14 cellular contexts compared by ENCODE assay signal in genomic region chr19:1156305-1156801, GRCh38. TPM values are rescaled to one million over a fixed set of nuclear protein-coding genes. Genes with fewer than 3 reads are reported as not detected.
A peak's percentile ranks its signal among the peaks of the same experiment; 100 is the strongest.
DNase-seq lines count a peak whose midpoint lies in the region; ATAC-seq and TF ChIP-seq lines count a peak whose summit lies in the region.
"Had no signal": no experiment of that assay in that cellular context is flagged by ENCODE, and none has a peak within 500 bp of the region (broad histone marks: within the 10 kb centered on the region; RNA-seq: fewer than 3 reads in every experiment).

No MANE protein-coding gene starts in this region.

- POLR2A ChIA-PET in CD8-positive, alpha-beta memory T cell (lab: Charles Lee) = no interaction called here

- intact Hi-C loops in sciatic nerve (cut with DNase I) = no loop called here

- peaks cover 36% of the 10 kb centered on the region for H3K36me3 ChIP-seq in RWPE2 (ENCODE audit: low read depth)
- no peaks in the 10 kb centered on the region for H3K36me3 ChIP-seq in CD8-positive, alpha-beta memory T cell (ENCODE audit: insufficient read depth, low read length)

- H3K27ac Mint-ChIP-seq in CD8-positive, alpha-beta memory T cell = no peak overlapping the region
- H3K27ac Mint-ChIP-seq: natural killer cell had no signal

- DNase-seq in AG08395 (ENCODE audit: low spot score) = peak; percentile 73
- DNase-seq in RWPE2 (ENCODE audit: low spot score) = no peak
- DNase-seq in fibroblast of mammary gland (ENCODE audit: low read depth) = peak; percentile 64
- no peak for DNase-seq in sciatic nerve (ENCODE audit: low spot score)
- no peak for DNase-seq in cortex of kidney (lab: John Stamatoyannopoulos, UW)
- DNase-seq in CD8-positive, alpha-beta memory T cell = no peak
- DNase-seq: amniotic stem cell, left cardiac atrium, natural killer cell, NCI-H2107 had no signal

- H3K4me1 ChIP-seq in RWPE2 (ENCODE audit: insufficient read depth, poor library complexity, severe bottlenecking) = peaks cover 14% of the 10 kb centered on the region
- H3K4me1 ChIP-seq in CD8-positive, alpha-beta memory T cell (ENCODE audit: insufficient read depth, low read length) = no peaks in the 10 kb centered on the region
- H3K4me1 ChIP-seq: SJSA1 had no signal

- no peak overlapping the region for H3K4me3 Mint-ChIP-seq in CD8-positive, alpha-beta memory T cell
- H3K4me3 Mint-ChIP-seq: natural killer cell had no signal

- H3K9me3 ChIP-seq in RWPE2 (ENCODE audit: severe bottlenecking) = no peaks in the 10 kb centered on the region
- H3K9me3 ChIP-seq in CD8-positive, alpha-beta memory T cell (ENCODE audit: low read length) = no peaks in the 10 kb centered on the region
- H3K9me3 ChIP-seq: BLaER1, SJSA1 had no signal

- H3K27me3 Mint-ChIP-seq in CD8-positive, alpha-beta memory T cell = no peaks in the 10 kb centered on the region

- peaks cover 0 to 3% (median 0%) of the 10 kb centered on the region in 3 donors for H3K4me1 Mint-ChIP-seq in CD8-positive, alpha-beta memory T cell

- no peak for TF ChIP-seq CTCF in RWPE2 (IDR thresholded peaks at IDR 0.05; ENCODE audit: poor library complexity, severe bottlenecking)
- no peak for TF ChIP-seq CTCF in fibroblast of mammary gland (conservative IDR thresholded peaks at IDR 0.05; ENCODE audit: control insufficient read depth, insufficient read depth, low read depth, low read length)

- CTCF ChIA-PET in CD8-positive, alpha-beta memory T cell (lab: Charles Lee) = no interaction called here

- ATAC-seq in RWPE2 (ENCODE audit: low read depth) (peak; percentile 25; the same call in 1 of the 3 replicates), sciatic nerve (peak; percentile 1), HG03469 (IDR thresholded peaks at IDR 0.05; ENCODE audit: unreplicated experiment) (no peak), GM19452 (IDR thresholded peaks at IDR 0.05; ENCODE audit: unreplicated experiment) (no peak)

- H3K4me3 ChIP-seq in RWPE2 (ENCODE audit: severe bottlenecking) (no peak overlapping the region), fibroblast of mammary gland (ENCODE audit: control insufficient read depth, low read depth, low read length) (no peak overlapping the region)
- no peak overlapping the region for H3K4me3 ChIP-seq in CD8-positive, alpha-beta memory T cell (ENCODE audit: low read length)
- H3K4me3 ChIP-seq: BLaER1, SJSA1 had no signal

- H3K27ac ChIP-seq in RWPE2 (ENCODE audit: poor library complexity, severe bottlenecking) = peak overlapping the region; percentile 81
- no peak overlapping the region for H3K27ac ChIP-seq in CD8-positive, alpha-beta memory T cell (ENCODE audit: low read depth, low read length)
- H3K27ac ChIP-seq: SJSA1 had no signal

- H3K36me3 Mint-ChIP-seq in CD8-positive, alpha-beta memory T cell = peaks cover 0 to 23% (median 0%) of the 10 kb centered on the region in 3 donors
- H3K36me3 Mint-ChIP-seq: natural killer cell had no signal

- no peaks in the 10 kb centered on the region for H3K27me3 ChIP-seq in RWPE2 (ENCODE audit: insufficient read depth, poor library complexity, severe bottlenecking)
- no peaks in the 10 kb centered on the region for H3K27me3 ChIP-seq in CD8-positive, alpha-beta memory T cell (ENCODE audit: insufficient read depth, low read length, poor library complexity, severe bottlenecking)
- H3K27me3 ChIP-seq: BLaER1, SJSA1 had no signal

- H3K9me3 Mint-ChIP-seq in CD8-positive, alpha-beta memory T cell = no peaks in the 10 kb centered on the region
- H3K9me3 Mint-ChIP-seq: natural killer cell had no signal

RNA-seq across cellular contexts. Expression of gene SBNO2, which starts 17.7 kb away (rescaled TPM):
- 131 TPM for total RNA-seq in sciatic nerve
- 10 to 100 TPM; 59.0 to 61.0 TPM for total RNA-seq in CD8-positive, alpha-beta memory T cell
- 4.3 TPM for polyA plus RNA-seq in CD8-positive, alpha-beta memory T cell

RNA-seq across cellular contexts. Expression of gene STK11, which starts 49.2 kb away (rescaled TPM):
- total RNA-seq in sciatic nerve = 57.2 TPM
- 10 to 100 TPM; 66.9 to 69.7 TPM for total RNA-seq in CD8-positive, alpha-beta memory T cell
- polyA plus RNA-seq in CD8-positive, alpha-beta memory T cell = 37.0 TPM

RNA-seq across cellular contexts. Expression of gene GPX4, which starts 52.6 kb away (rescaled TPM):
- total RNA-seq in sciatic nerve = 239 TPM
- 100 to 1,000 TPM; 222 TPM for total RNA-seq in CD8-positive, alpha-beta memory T cell
- polyA plus RNA-seq in CD8-positive, alpha-beta memory T cell = 373 TPM

Comparison
In these comparisons a context has a peak if more than half of its experiments do, and no peak if none do; other contexts are left out.
1. DNase-seq: peak in AG08395 (single experiment) and fibroblast of mammary gland (single experiment); none in RWPE2 (single experiment), sciatic nerve (single experiment), cortex of kidney (single experiment) and CD8-positive, alpha-beta memory T cell (0 of 5).
2. ATAC-seq: peak in RWPE2 (single experiment) and sciatic nerve (single experiment); none in HG03469 (single experiment) and GM19452 (single experiment).